Comparison of ENCODE assay signal across 27 cellular contexts in genomic region chr3:94612631-94613030, GRCh38.
"Had no signal": no experiment of that assay in that cellular context is flagged by ENCODE, and none has a peak within 500 bp of the region (broad histone marks: within the 10 kb centered on the region; RNA-seq: fewer than 3 reads in every experiment).

No MANE protein-coding gene starts in this region.

- H3K4me1 Mint-ChIP-seq: naive B cell; stimulated activated memory B cell treated with anti-CD40 and anti-IgM and Interleukin-4, amounts not matched to agents 10 μg/mL and 1 μg/mL and 100 μg/mL, for 72 hours had no signal

- H3K27ac Mint-ChIP-seq: mesothelial cell of epicardium; naive B cell; natural killer cell treated with Interleukin-12 subunit alpha and Interleukin-12 subunit beta and Interleukin-15 and Interleukin-18, amount 100 ng/mL, for 72 hours; neural progenitor cell; stimulated activated memory B cell treated with anti-CD40 and anti-IgM and Interleukin-4, amounts not matched to agents 10 μg/mL and 1 μg/mL and 100 μg/mL, for 72 hours; type B pancreatic cell had no signal

- H3K9me3 ChIP-seq: gastroesophageal sphincter, heart left ventricle, left lung, mucosa of descending colon, prostate gland, right atrium auricular region, testis, tibial artery had no signal

- H3K36me3 ChIP-seq: gastroesophageal sphincter, heart left ventricle, left lung, neural progenitor cell, prostate gland, right atrium auricular region, tibial artery had no signal

- H3K27me3 Mint-ChIP-seq: naive B cell; natural killer cell treated with Interleukin-12 subunit alpha and Interleukin-12 subunit beta and Interleukin-15 and Interleukin-18, amount 100 ng/mL, for 72 hours; stimulated activated memory B cell treated with anti-CD40 and anti-IgM and Interleukin-4, amounts not matched to agents 10 μg/mL and 1 μg/mL and 100 μg/mL, for 72 hours; type B pancreatic cell had no signal

- H3K9me3 Mint-ChIP-seq: mesothelial cell of epicardium; neural progenitor cell; stimulated activated memory B cell treated with anti-CD40 and anti-IgM and Interleukin-4, amounts not matched to agents 10 μg/mL and 1 μg/mL and 100 μg/mL, for 72 hours had no signal

- H3K4me3 Mint-ChIP-seq: mesothelial cell of epicardium; naive B cell; natural killer cell treated with Interleukin-12 subunit alpha and Interleukin-12 subunit beta and Interleukin-15 and Interleukin-18, amount 100 ng/mL, for 72 hours; neural progenitor cell; stimulated activated memory B cell treated with anti-CD40 and anti-IgM and Interleukin-4, amounts not matched to agents 10 μg/mL and 1 μg/mL and 100 μg/mL, for 72 hours; type B pancreatic cell had no signal

- DNase-seq: cortex of kidney; dorsolateral prefrontal cortex; effector CD4-positive, alpha-beta T cell; foreskin keratinocyte; heart left ventricle; left cardiac atrium; left lung; mesenchymal stem cell; mucosa of descending colon; naive B cell; stimulated activated CD4-positive, alpha-beta T cell treated with anti-CD3 and anti-CD28 coated beads, Interleukin-12 subunit alpha, Interleukin-12 subunit beta, amount 100 ng/mL, for 4 hours; stimulated activated CD4-positive, alpha-beta T cell treated with anti-CD3 and anti-CD28 coated beads, Interleukin-1b, Interleukin-23, amount 100 ng/mL, for 48 hours; stimulated activated CD4-positive, alpha-beta T cell treated with anti-CD3 and anti-CD28 coated beads, Interleukin-4, amount 100 ng/mL, for 1 hour; stimulated activated naive CD8-positive, alpha-beta T cell treated with anti-CD3 and anti-CD28 coated beads, Interleukin-15, Interleukin-2, amounts not matched to agents 100 U/mL and 50 U/mL, for 24 hours; substantia nigra; testis; tibial artery had no signal

- H3K4me3 ChIP-seq: dorsolateral prefrontal cortex, gastroesophageal sphincter, heart left ventricle, hepatocyte, left lung, mucosa of descending colon, neural progenitor cell, prostate gland, right atrium auricular region, smooth muscle cell, testis, tibial artery had no signal

- H3K36me3 Mint-ChIP-seq: mesothelial cell of epicardium; naive B cell; neural progenitor cell; stimulated activated memory B cell treated with anti-CD40 and anti-IgM and Interleukin-4, amounts not matched to agents 10 μg/mL and 1 μg/mL and 100 μg/mL, for 72 hours; type B pancreatic cell had no signal

- H3K27me3 ChIP-seq: foreskin keratinocyte, gastroesophageal sphincter, heart left ventricle, hepatocyte, left lung, neural progenitor cell, right atrium auricular region, testis, tibial artery had no signal

- H3K4me1 ChIP-seq: gastroesophageal sphincter, heart left ventricle, left lung, neural progenitor cell, prostate gland, right atrium auricular region, testis, tibial artery had no signal
